Comparison of ENCODE assay signal across 19 cellular contexts in genomic region chr2:139773720-139774277, GRCh38.
"Had no signal": no experiment of that assay in that cellular context is flagged by ENCODE, and none has a peak within 500 bp of the region (broad histone marks: within the 10 kb centered on the region; RNA-seq: fewer than 3 reads in every experiment).

No MANE protein-coding gene starts in this region.

- H3K27ac ChIP-seq: ascending aorta, gastroesophageal sphincter, heart right ventricle, lower lobe of right lung, psoas muscle, right lobe of liver, transverse colon, vagina had no signal

- H3K36me3 ChIP-seq: ascending aorta, gastroesophageal sphincter, heart right ventricle, lower lobe of right lung, right lobe of liver, transverse colon, vagina had no signal

- H3K9me3 ChIP-seq: ascending aorta, gastroesophageal sphincter, heart right ventricle, lower lobe of right lung, psoas muscle, right lobe of liver, transverse colon, vagina had no signal

- H3K27me3 ChIP-seq: ascending aorta, gastroesophageal sphincter, heart right ventricle, right lobe of liver, transverse colon, vagina had no signal

- DNase-seq: activated CD4-positive, alpha-beta T cell treated with anti-CD3 and anti-CD28 coated beads, Interleukin-2, amount 50 U/mL, for 4 hours; activated CD4-positive, CD25-positive, alpha-beta regulatory T cell treated with anti-CD3 and anti-CD28 coated beads, Interleukin-2, amount 50 U/mL, for 72 hours; activated naive CD4-positive, alpha-beta T cell treated with Interleukin-2 at 50 U/mL for 16 hours; activated T-cell treated with anti-CD3 and anti-CD28 coated beads for 4 hours; heart right ventricle; left cardiac atrium; lower lobe of right lung; psoas muscle; right lobe of liver; stimulated activated CD4-positive, alpha-beta T cell treated with anti-CD3 and anti-CD28 coated beads, Interleukin-4, amount 100 ng/mL, for 4 hours; stimulated activated CD8-positive, alpha-beta memory T cell treated with anti-CD3 and anti-CD28 coated beads, Interleukin-4, amount 100 ng/mL, for 48 hours; stimulated activated naive CD4-positive, alpha-beta T cell treated with Interleukin-2 at 50 U/mL for 16 hours; substantia nigra; transverse colon had no signal

- H3K4me1 ChIP-seq: ascending aorta, gastroesophageal sphincter, heart right ventricle, lower lobe of right lung, psoas muscle, right lobe of liver, transverse colon, vagina had no signal

- ATAC-seq: activated T-helper 17 cell treated with anti-CD3 and anti-CD28 coated beads, Interleukin-2, amount 50 U/mL, for 72 hours; gastroesophageal sphincter; heart right ventricle; left cardiac atrium; lower lobe of right lung; psoas muscle; right lobe of liver had no signal

- H3K4me3 ChIP-seq: ascending aorta, gastroesophageal sphincter, heart right ventricle, lower lobe of right lung, psoas muscle, right lobe of liver, smooth muscle cell, transverse colon, vagina had no signal

- H3K4me2 ChIP-seq: smooth muscle cell had no signal
